ENCODE assay signal across 14 cellular contexts in genomic region chr4:17616283-17616682, GRCh38. TPM values are rescaled to one million over a fixed set of nuclear protein-coding genes. Genes with fewer than 3 reads are reported as not detected.
A peak's percentile ranks its signal among the peaks of the same experiment; 100 is the strongest.
DNase-seq lines count a peak whose midpoint lies in the region; ATAC-seq and TF ChIP-seq lines count a peak whose summit lies in the region.
"Had no signal": no experiment of that assay in that cellular context is flagged by ENCODE, and none has a peak within 500 bp of the region (broad histone marks: within the 10 kb centered on the region; RNA-seq: fewer than 3 reads in every experiment).

No MANE protein-coding gene starts in this region.

- TF ChIP-seq POLR2A in transverse colon (IDR thresholded peaks at IDR 0.05) = no peak

- POLR2A ChIA-PET in MCF 10A (lab: Yijun Ruan, JAX) = interaction anchor here (2.3 kb wide), 1 partner anchor 38 kb away, joined by 15 read pairs; no protein-coding TSS in a partner anchor
- POLR2A ChIA-PET in naive thymus-derived CD4-positive, alpha-beta T cell (lab: Charles Lee) = interaction anchor here (1.2 kb wide), 1 partner anchor 192 kb away, joined by 3 read pairs; no protein-coding TSS in a partner anchor

- H3K27me3 Mint-ChIP-seq in MCF 10A (ENCODE audit: insufficient read depth, unreplicated experiment) = no peaks in the 10 kb centered on the region
- H3K27me3 Mint-ChIP-seq in naive thymus-derived CD4-positive, alpha-beta T cell = no peaks in the 10 kb centered on the region

- H3K9me3 Mint-ChIP-seq in MCF 10A (ENCODE audit: unreplicated experiment) = no peaks in the 10 kb centered on the region
- peaks cover 0 to 5% (median 0%) of the 10 kb centered on the region in 11 donors for H3K9me3 Mint-ChIP-seq in naive thymus-derived CD4-positive, alpha-beta T cell

- H3K9ac ChIP-seq in HUES6 (ENCODE audit: low read length) = no peak overlapping the region

- CTCF ChIA-PET in MCF 10A (lab: Yijun Ruan, JAX) = interaction anchor here (0.6 to 1.9 kb wide), 4 partner anchors 19 to 82 kb away, joined by 3 to 7 read pairs (median 4); no protein-coding TSS in a partner anchor
- CTCF ChIA-PET in naive thymus-derived CD4-positive, alpha-beta T cell (lab: Charles Lee) = no interaction called here

- TF ChIP-seq EP300 in transverse colon (IDR thresholded peaks at IDR 0.05; ENCODE audit: low read depth) = no peak

- DNase-seq in MCF 10A (ENCODE audit: unreplicated experiment) = no peak
- no peak for DNase-seq in naive thymus-derived CD4-positive, alpha-beta T cell
- DNase-seq in RKO (ENCODE audit: low spot score) = no peak
- no peak for DNase-seq in NCI-H69 (lab: John Stamatoyannopoulos, UW)
- DNase-seq in transverse colon = no peak
- DNase-seq: activated CD4-positive, CD25-positive, alpha-beta regulatory T cell; caudate nucleus; COR-L47; KG1; NCI-H82; retina had no signal

- H3K4me1 Mint-ChIP-seq in MCF 10A (ENCODE audit: insufficient read depth, unreplicated experiment) = peaks cover 21% of the 10 kb centered on the region
- H3K4me1 Mint-ChIP-seq in naive thymus-derived CD4-positive, alpha-beta T cell = peaks cover 23 to 63% (median 51%) of the 10 kb centered on the region in 7 donors

- H3K79me2 ChIP-seq in ACC112 (ENCODE audit: control insufficient read depth, insufficient read depth, low read length, unreplicated experiment) = peaks cover 59% of the 10 kb centered on the region

- in situ Hi-C loops in transverse colon (cut with MboI; ENCODE audit: low pct_ligation_motif_present in 1 of 4, low pct_unique_long_range_greater_than_20kb in 1 of 4, low sequenced_read_pairs in 3 of 4) = loop anchor here in 1 of 4 donors (5.0 kb wide), 1 partner anchor 39 kb away; the partner anchor contains the start of gene LAP3

- no peaks in the 10 kb centered on the region for H3K27me3 ChIP-seq in ACC112 (ENCODE audit: insufficient read depth, low read length)
- no peaks in the 10 kb centered on the region for H3K27me3 ChIP-seq in HUES6 (ENCODE audit: control insufficient read depth, insufficient read depth, low read length)
- no peaks in the 10 kb centered on the region for H3K27me3 ChIP-seq in naive thymus-derived CD4-positive, alpha-beta T cell (ENCODE audit: control insufficient read depth in 2 of 2, insufficient read depth in 2 of 2, low read length in 2 of 2)
- no peaks in the 10 kb centered on the region for H3K27me3 ChIP-seq in transverse colon

- H3K4me3 Mint-ChIP-seq in MCF 10A (ENCODE audit: unreplicated experiment) = peak overlapping the region; percentile 63
- H3K4me3 Mint-ChIP-seq in naive thymus-derived CD4-positive, alpha-beta T cell = peak overlapping the region; percentile 63 to 95 (median 84)

- no peak for ATAC-seq in naive thymus-derived CD4-positive, alpha-beta T cell
- ATAC-seq in GM18519 (IDR thresholded peaks at IDR 0.05; ENCODE audit: low FRiP score, unreplicated experiment) = no peak

- TF ChIP-seq CTCF in MCF 10A (IDR thresholded peaks at IDR 0.05; ENCODE audit: unreplicated experiment) (no peak), transverse colon (IDR thresholded peaks at IDR 0.05) (no peak)

- H3K36me3 Mint-ChIP-seq in MCF 10A (ENCODE audit: insufficient read depth, unreplicated experiment) = peaks cover 47% of the 10 kb centered on the region
- H3K36me3 Mint-ChIP-seq in naive thymus-derived CD4-positive, alpha-beta T cell = peaks cover 0 to 28% (median 19%) of the 10 kb centered on the region in 5 donors

- 71% methylated on average over 5 of the region's 5 CpGs; no CpG with 5 or more reads in 1 of the 2 donors for WGBS in transverse colon (ENCODE audit: low coverage in 1 of 2), 2 donors

- no peak overlapping the region for H2AFZ ChIP-seq in ACC112 (ENCODE audit: low read length, unreplicated experiment)

- intact Hi-C loops in MCF 10A (cut with micrococcal nuclease) = no loop called here
- intact Hi-C loops in naive thymus-derived CD4-positive, alpha-beta T cell (cut with micrococcal nuclease) = loop anchor here in 1 of 2 donors (10.0 kb wide), 1 partner anchor 1391 kb away; the partner anchor contains the start of gene TAPT1
- intact Hi-C loops in transverse colon (cut with DNase I; ENCODE audit: low total_unique reads) = no loop called here

- TSS peak; percentile 9 for BruUV-seq in MCF 10A (replicated peaks; lab: Mats Ljungman, UMichigan)

- H3K36me3 ChIP-seq in ACC112 (ENCODE audit: insufficient read depth, low read length) (peaks cover 22% of the 10 kb centered on the region), HUES6 (ENCODE audit: control insufficient read depth, insufficient read depth, low read length) (peaks cover 50% of the 10 kb centered on the region), transverse colon (peaks cover 0 to 24% (median 8%) of the 10 kb centered on the region in 4 donors)
- peaks cover 0 to 42% (median under 1%) of the 10 kb centered on the region in 3 experiments for H3K36me3 ChIP-seq in naive thymus-derived CD4-positive, alpha-beta T cell (ENCODE audit: control insufficient read depth in 2 of 3, insufficient read depth in 3 of 3, low read length in 3 of 3)

- no peak overlapping the region for H3K27ac ChIP-seq in ACC112 (ENCODE audit: low read depth, low read length)
- H3K27ac ChIP-seq in HUES6 (ENCODE audit: low read depth, low read length) = no peak overlapping the region
- no peak overlapping the region for H3K27ac ChIP-seq in naive thymus-derived CD4-positive, alpha-beta T cell (ENCODE audit: low read depth, low read length)
- no peak overlapping the region for H3K27ac ChIP-seq in transverse colon

- H3K27ac Mint-ChIP-seq in MCF 10A (ENCODE audit: low read depth, unreplicated experiment) = peak overlapping the region; percentile 78
- H3K27ac Mint-ChIP-seq in naive thymus-derived CD4-positive, alpha-beta T cell = peak overlapping the region in 8 of 9 donors; percentile 32 to 93 (median 71)

- H3K4me1 ChIP-seq in ACC112 (ENCODE audit: control insufficient read depth, insufficient read depth, low read length, unreplicated experiment) (peaks cover 40% of the 10 kb centered on the region), HUES6 (ENCODE audit: control insufficient read depth, insufficient read depth, low read length) (no peaks in the 10 kb centered on the region), transverse colon (peaks cover 17 to 48% (median 22%) of the 10 kb centered on the region in 4 donors)
- H3K4me1 ChIP-seq in naive thymus-derived CD4-positive, alpha-beta T cell (ENCODE audit: control insufficient read depth in 2 of 2, insufficient read depth in 2 of 2, low read length in 2 of 2) = peaks cover 19 to 31% of the 10 kb centered on the region in 2 donors

- H3K9me3 ChIP-seq in HUES6 (ENCODE audit: control insufficient read depth, insufficient read depth, low read depth, low read length) (no peaks in the 10 kb centered on the region), transverse colon (no peaks in the 10 kb centered on the region)
- no peaks in the 10 kb centered on the region for H3K9me3 ChIP-seq in naive thymus-derived CD4-positive, alpha-beta T cell (ENCODE audit: control insufficient read depth in 2 of 3, low read length in 3 of 3)

- H3K4me3 ChIP-seq in ACC112 (ENCODE audit: low read depth, low read length) (peak overlapping the region; percentile 97), HUES6 (ENCODE audit: low read depth, low read length) (0 out of 2 replicates have a peak overlapping the region, but pooled peaks have one; percentile 18), transverse colon (peak overlapping the region in 1 of 4 donors; percentile 94)
- peak overlapping the region; percentile 16 for H3K4me3 ChIP-seq in naive thymus-derived CD4-positive, alpha-beta T cell (ENCODE audit: low read length)

RNA-seq across cellular contexts. Expression of gene MED28, which starts 1.8 kb away (rescaled TPM):
- 31.8 and 32.1 TPM in 2 replicates for total RNA-seq in MCF 10A (2022)
- total RNA-seq in naive thymus-derived CD4-positive, alpha-beta T cell = 10 to 100 TPM; 50.1 to 82.1 (median 55.7) TPM
- polyA plus RNA-seq in naive thymus-derived CD4-positive, alpha-beta T cell = 10 to 100 TPM; 42.1 to 42.8 TPM
- 10 to 100 TPM; 11.1 to 25.5 (median 19.4) TPM for total RNA-seq in transverse colon

RNA-seq across cellular contexts. Expression of gene LAP3, which starts 39.3 kb away (rescaled TPM):
- total RNA-seq in MCF 10A (2022) = 31.0 and 45.0 TPM in 2 replicates
- 100 to 1,000 TPM in 1 of 5 experiments, 10 to 100 TPM in 4; 25.2 to 142 (median 54.9) TPM for total RNA-seq in naive thymus-derived CD4-positive, alpha-beta T cell
- 10 to 100 TPM; 41.8 to 49.6 TPM for polyA plus RNA-seq in naive thymus-derived CD4-positive, alpha-beta T cell
- total RNA-seq in transverse colon = 10 to 100 TPM; 53.5 to 85.0 (median 56.0) TPM
